ENCODE assay signal across 8 cellular contexts in the genomic region with DNA sequence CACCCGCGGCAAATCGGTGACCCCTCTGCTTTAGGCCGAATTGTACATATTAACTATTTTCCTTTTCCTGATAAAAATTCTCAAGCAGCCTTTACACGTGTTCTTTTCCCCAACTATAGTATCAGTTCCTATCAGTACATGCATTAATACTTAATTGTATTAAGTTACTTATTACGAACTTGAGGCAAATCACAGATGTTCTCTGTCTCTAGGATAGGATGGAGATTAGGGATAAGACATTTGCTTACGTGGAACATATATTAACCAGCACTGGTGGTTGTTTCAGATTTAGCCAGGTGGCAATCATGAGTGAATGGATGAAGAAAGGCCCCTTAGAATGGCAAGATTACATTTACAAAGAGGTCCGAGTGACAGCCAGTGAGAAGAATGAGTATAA. TPM values are rescaled to one million over a fixed set of nuclear protein-coding genes. Genes with fewer than 3 reads are reported as not detected.
DNase-seq lines count a peak whose midpoint lies in the region; ATAC-seq, FAIRE-seq and TF ChIP-seq lines count a peak whose summit lies in the region.

No MANE protein-coding gene starts in this region.

- DNase-seq in A549 (ENCODE audit: low read depth in 1 of 2, low spot score in 1 of 2): no peak
- no peak for DNase-seq in AML-193 (lab: John Stamatoyannopoulos, UW)

- 5% methylated on average over 8 of the region's 8 CpGs for whole genome bisulfite sequencing in A549 (ENCODE audit: missing lambda C conversion rate)

- peak overlapping the region; percentile 83 to 90 for H3K27ac ChIP-seq in A549

- TF ChIP-seq CTCF in A549 (IDR thresholded peaks at IDR 0.05): no peak
- no peak for TF ChIP-seq CTCF in brain (conservative IDR thresholded peaks at IDR 0.05)

- H3K9ac ChIP-seq in mucosa of stomach (ENCODE audit: low read length): peak overlapping the region; percentile 77

- ATAC-seq in A549 (no peak), HG03460 (IDR thresholded peaks at IDR 0.05; ENCODE audit: unreplicated experiment) (peak; percentile 3), HG03565 (IDR thresholded peaks at IDR 0.05; ENCODE audit: unreplicated experiment) (no peak), HG02870 (IDR thresholded peaks at IDR 0.05; ENCODE audit: unreplicated experiment) (no peak), GM18505 (IDR thresholded peaks at IDR 0.05; ENCODE audit: unreplicated experiment) (no peak)

- peak overlapping the region; percentile 95 to 99 (median 97) for H3K27ac Mint-ChIP-seq in brain

- peak overlapping the region; percentile 78 for H3K4me3 ChIP-seq in A549
- H3K4me3 ChIP-seq in mucosa of stomach (ENCODE audit: low read length): peak overlapping the region; percentile 60

- H3K36me3 ChIP-seq in mucosa of stomach (ENCODE audit: control insufficient read depth, insufficient read depth, low read length): no peaks in the 10 kb centered on the region

- H3K9me3 ChIP-seq in A549: no peaks in the 10 kb centered on the region
- no peaks in the 10 kb centered on the region for H3K9me3 ChIP-seq in mucosa of stomach (ENCODE audit: control insufficient read depth, low read length)

- peaks cover 6% of the 10 kb centered on the region; the same call in 2 of the 3 replicates for H3K4me1 ChIP-seq in A549
- H3K4me1 ChIP-seq in mucosa of stomach (ENCODE audit: control insufficient read depth, insufficient read depth, low read length): peaks cover 4% of the 10 kb centered on the region

- FAIRE-seq in A549 (lab: Jason Lieb, UNC): no peak

- no peak for TF ChIP-seq EP300 in A549 (IDR thresholded peaks at IDR 0.05)

- H3K4me2 ChIP-seq in A549: peak overlapping the region; percentile 85

- H3K4me3 Mint-ChIP-seq in brain: peak overlapping the region; percentile 98 to 100 (median 99)

- H3K9me3 Mint-ChIP-seq in brain: no peaks in the 10 kb centered on the region

- H3K36me3 Mint-ChIP-seq in brain: peaks cover 22% of the 10 kb centered on the region

- peaks cover 16% of the 10 kb centered on the region for H3K27me3 Mint-ChIP-seq in brain

- POLR2A ChIA-PET in A549 (lab: Yijun Ruan, JAX): interaction anchor here (2.8 kb wide), 1 partner anchor 27 kb away, joined by 17 read pairs; a partner anchor contains a TSS

- CTCF ChIA-PET in A549 (lab: Yijun Ruan, JAX): interaction anchor here (1.0 to 1.7 kb wide), 2 partner anchors 10 to 38 kb away, joined by 3 to 4 read pairs; no protein-coding TSS in a partner anchor

- H3K27me3 ChIP-seq in mucosa of stomach (ENCODE audit: control insufficient read depth, insufficient read depth, low read length): no peaks in the 10 kb centered on the region

- no peak for TF ChIP-seq RAD21 in A549 (conservative IDR thresholded peaks at IDR 0.05 in 1 of 2, IDR thresholded peaks at IDR 0.05 in 1 of 2)

- H3K4me1 Mint-ChIP-seq in brain: peaks cover 17% of the 10 kb centered on the region

- TF ChIP-seq POLR2A in A549 (IDR thresholded peaks at IDR 0.05; ENCODE audit: low read length) (no peak), GM18505 (IDR thresholded peaks at IDR 0.05; ENCODE audit: borderline replicate concordance, extremely low read depth, insufficient read depth, insufficient read length) (no peak)

TF ChIP-seq in A549, 52 proteins besides CTCF, POLR2A, EP300 and RAD21:
- TF ChIP-seq NFE2L2 (conservative IDR thresholded peaks at IDR 0.05; ENCODE audit: low read length): no peak
- no peak for TF ChIP-seq ESRRA (IDR thresholded peaks at IDR 0.05; ENCODE audit: borderline replicate concordance, low read length)
- no peak for TF ChIP-seq NR3C1 (IDR thresholded peaks at IDR 0.05)
- TF ChIP-seq, protein P1, sequence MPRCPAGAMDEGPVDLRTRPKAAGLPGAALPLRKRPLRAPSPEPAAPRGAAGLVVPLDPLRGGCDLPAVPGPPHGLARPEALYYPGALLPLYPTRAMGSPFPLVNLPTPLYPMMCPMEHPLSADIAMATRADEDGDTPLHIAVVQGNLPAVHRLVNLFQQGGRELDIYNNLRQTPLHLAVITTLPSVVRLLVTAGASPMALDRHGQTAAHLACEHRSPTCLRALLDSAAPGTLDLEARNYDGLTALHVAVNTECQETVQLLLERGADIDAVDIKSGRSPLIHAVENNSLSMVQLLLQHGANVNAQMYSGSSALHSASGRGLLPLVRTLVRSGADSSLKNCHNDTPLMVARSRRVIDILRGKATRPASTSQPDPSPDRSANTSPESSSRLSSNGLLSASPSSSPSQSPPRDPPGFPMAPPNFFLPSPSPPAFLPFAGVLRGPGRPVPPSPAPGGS (IDR thresholded peaks at IDR 0.05): no peak
- TF ChIP-seq SREBF2 (IDR thresholded peaks at IDR 0.05): no peak
- no peak for TF ChIP-seq NPAS2 (CRISPR knock-in tag; IDR thresholded peaks at IDR 0.05; ENCODE audit: borderline replicate concordance)
- no peak for TF ChIP-seq POLR2AphosphoS2 (conservative IDR thresholded peaks at IDR 0.05; ENCODE audit: low read length)
- TF ChIP-seq CHD4 (IDR thresholded peaks at IDR 0.05; ENCODE audit: borderline replicate concordance): no peak
- no peak for TF ChIP-seq KDM1A (IDR thresholded peaks at IDR 0.05; ENCODE audit: low read depth)
- TF ChIP-seq CBX2 (IDR thresholded peaks at IDR 0.05; ENCODE audit: borderline replicate concordance, low read depth): no peak
- no peak for TF ChIP-seq ZFP36 (IDR thresholded peaks at IDR 0.05; ENCODE audit: borderline replicate concordance, partially characterized antibody)
- TF ChIP-seq, protein P2, sequence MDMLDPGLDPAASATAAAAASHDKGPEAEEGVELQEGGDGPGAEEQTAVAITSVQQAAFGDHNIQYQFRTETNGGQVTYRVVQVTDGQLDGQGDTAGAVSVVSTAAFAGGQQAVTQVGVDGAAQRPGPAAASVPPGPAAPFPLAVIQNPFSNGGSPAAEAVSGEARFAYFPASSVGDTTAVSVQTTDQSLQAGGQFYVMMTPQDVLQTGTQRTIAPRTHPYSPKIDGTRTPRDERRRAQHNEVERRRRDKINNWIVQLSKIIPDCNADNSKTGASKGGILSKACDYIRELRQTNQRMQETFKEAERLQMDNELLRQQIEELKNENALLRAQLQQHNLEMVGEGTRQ (IDR thresholded peaks at IDR 0.05): no peak

RNA-seq across cellular contexts. Expression of a gene that starts 0.7 kb away (rescaled TPM):
- polyA plus RNA-seq in A549 (2011; rRNA removed): 46.7 and 51.2 TPM in 2 replicates
- 19.8 and 22.5 TPM in 2 replicates for polyA plus RNA-seq in A549 (2012; cell fraction: cytosol; rRNA removed)
- 4.4 and 8.1 TPM in 2 replicates for polyA plus RNA-seq in A549 (2012; cell fraction: nucleus; rRNA removed)
- 53.2 to 59.0 TPM (median 53.5 TPM) in 3 replicates for polyA plus RNA-seq in A549 (2017; fragmentation: RNase III; extraction: RNeasy Plus Mini Kit Qiagen cat#74134 plus additional on column Dnase treatment)
- 8.5 and 12.0 TPM in 2 replicates for polyA minus RNA-seq in A549 (2011; rRNA and poly(A)+ RNA removed)
- 7.3 TPM for polyA plus RNA-seq in brain (ENCODE audit: insufficient read depth, low read depth, low replicate concordance)

RNA-seq across cellular contexts. Expression of a gene that starts 27.5 kb away (rescaled TPM):
- polyA plus RNA-seq in A549 (2011; rRNA removed) (356 and 544 TPM in 2 replicates), A549 (2017; fragmentation: RNase III; extraction: RNeasy Plus Mini Kit Qiagen cat#74134 plus additional on column Dnase treatment) (355 to 422 TPM (median 397 TPM) in 3 replicates), brain (ENCODE audit: insufficient read depth, low read depth, low replicate concordance) (104 TPM)
- 225 and 298 TPM in 2 replicates for polyA plus RNA-seq in A549 (2012; cell fraction: cytosol; rRNA removed)
- 157 and 250 TPM in 2 replicates for polyA plus RNA-seq in A549 (2012; cell fraction: nucleus; rRNA removed)
- polyA minus RNA-seq in A549 (2011; rRNA and poly(A)+ RNA removed): 287 and 351 TPM in 2 replicates
